In the genomic region with DNA sequence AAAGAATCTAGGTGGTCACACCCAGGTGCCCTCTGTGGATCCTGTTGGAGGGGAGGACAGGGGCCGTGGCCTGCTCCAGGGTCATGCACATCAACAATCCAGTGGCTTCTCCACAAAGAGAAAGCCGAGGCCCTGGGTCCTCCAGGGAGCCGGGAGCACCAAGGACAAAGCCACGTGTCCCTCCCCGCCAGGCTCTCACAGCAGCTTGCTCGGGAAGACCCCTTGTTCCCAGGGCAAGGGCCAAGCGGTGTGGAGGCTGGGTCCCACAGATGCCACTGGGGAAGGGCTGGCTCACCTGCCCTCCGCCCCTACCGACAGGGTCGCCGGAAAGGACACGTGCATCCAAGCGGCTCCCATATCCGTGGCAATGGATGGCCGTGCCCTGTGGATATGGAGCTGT, we compare ENCODE assay signal across 21 cellular contexts.
DNase-seq lines count a peak whose midpoint lies in the region; ATAC-seq and TF ChIP-seq lines count a peak whose summit lies in the region.
"Had no signal": no experiment of that assay in that cellular context is flagged by ENCODE, and none has a peak within 500 bp of the region (broad histone marks: within the 10 kb centered on the region; RNA-seq: fewer than 3 reads in every experiment).

No MANE protein-coding gene starts in this region.

- no peak overlapping the region for H3K27ac ChIP-seq in left lung
- no peak overlapping the region for H3K27ac ChIP-seq in upper lobe of left lung
- H3K27ac ChIP-seq: C4-2B had no signal

- H3K9me3 Mint-ChIP-seq in activated naive CD8-positive, alpha-beta T cell treated with anti-CD3 and anti-CD28 coated beads, Interleukin-2, amount 10 ng/mL, durations not matched to agents 7 days and 5 days, result no peaks in the 10 kb centered on the region
- no peaks in the 10 kb centered on the region for H3K9me3 Mint-ChIP-seq in activated naive CD8-positive, alpha-beta T cell treated with anti-CD3 and anti-CD28 coated beads, Interleukin-2, amount 50 U/mL, for 24 hours
- no peaks in the 10 kb centered on the region for H3K9me3 Mint-ChIP-seq in CD14-positive monocyte

- no peak for TF ChIP-seq EP300 in upper lobe of left lung (IDR thresholded peaks at IDR 0.05)

- POLR2A ChIA-PET in activated naive CD8-positive, alpha-beta T cell treated with anti-CD3 and anti-CD28 coated beads, Interleukin-2, amount 10 ng/mL, durations not matched to agents 7 days and 5 days (lab: Charles Lee), result no interaction called here

- no peak overlapping the region for H3K27ac Mint-ChIP-seq in activated naive CD8-positive, alpha-beta T cell treated with anti-CD3 and anti-CD28 coated beads, Interleukin-2, amount 10 ng/mL, durations not matched to agents 7 days and 5 days
- no peak overlapping the region for H3K27ac Mint-ChIP-seq in activated naive CD8-positive, alpha-beta T cell treated with anti-CD3 and anti-CD28 coated beads, Interleukin-2, amount 50 U/mL, for 24 hours
- H3K27ac Mint-ChIP-seq in CD14-positive monocyte, result no peak overlapping the region
- H3K27ac Mint-ChIP-seq: IgD-negative memory B cell had no signal

- H3K4me1 Mint-ChIP-seq in activated naive CD8-positive, alpha-beta T cell treated with anti-CD3 and anti-CD28 coated beads, Interleukin-2, amount 10 ng/mL, durations not matched to agents 7 days and 5 days, result no peaks in the 10 kb centered on the region
- no peaks in the 10 kb centered on the region for H3K4me1 Mint-ChIP-seq in activated naive CD8-positive, alpha-beta T cell treated with anti-CD3 and anti-CD28 coated beads, Interleukin-2, amount 50 U/mL, for 24 hours
- no peaks in the 10 kb centered on the region for H3K4me1 Mint-ChIP-seq in CD14-positive monocyte

- no peaks in the 10 kb centered on the region for H3K27me3 Mint-ChIP-seq in activated naive CD8-positive, alpha-beta T cell treated with anti-CD3 and anti-CD28 coated beads, Interleukin-2, amount 10 ng/mL, durations not matched to agents 7 days and 5 days
- peaks cover 3% of the 10 kb centered on the region for H3K27me3 Mint-ChIP-seq in activated naive CD8-positive, alpha-beta T cell treated with anti-CD3 and anti-CD28 coated beads, Interleukin-2, amount 50 U/mL, for 24 hours
- peaks cover 1 to 10% (median 4%) of the 10 kb centered on the region in 3 donors for H3K27me3 Mint-ChIP-seq in CD14-positive monocyte (ENCODE audit: low read depth in 3 of 3)

- H3K4me3 ChIP-seq in left lung, result no peak overlapping the region
- H3K4me3 ChIP-seq in upper lobe of left lung, result no peak overlapping the region

- DNase-seq in activated naive CD8-positive, alpha-beta T cell treated with anti-CD3 and anti-CD28 coated beads, Interleukin-2, amount 10 ng/mL, durations not matched to agents 7 days and 5 days, result peak; percentile 6
- DNase-seq in activated naive CD8-positive, alpha-beta T cell treated with anti-CD3 and anti-CD28 coated beads, Interleukin-2, amount 50 U/mL, for 24 hours, result no peak
- DNase-seq in CD14-positive monocyte (ENCODE audit: low spot score) (peak; percentile 20), left lung (peak; percentile 29 to 57), posterior vena cava (ENCODE audit: low spot score) (peak; percentile 63), NCI-H526 treated with DMSO at 0.1 percent for 48 hours (lab: John Stamatoyannopoulos, UW) (no peak), upper lobe of left lung (no peak)
- DNase-seq: AML-193, EL, GF-D8, GOT3, MV-4-11, NCI-H1105 treated with DMSO at 0.1 percent for 48 hours, NCI-H1694, NCI-H2081, NCI-H446, NCI-H526 had no signal

- H3K36me3 Mint-ChIP-seq in activated naive CD8-positive, alpha-beta T cell treated with anti-CD3 and anti-CD28 coated beads, Interleukin-2, amount 10 ng/mL, durations not matched to agents 7 days and 5 days, result no peaks in the 10 kb centered on the region
- H3K36me3 Mint-ChIP-seq in activated naive CD8-positive, alpha-beta T cell treated with anti-CD3 and anti-CD28 coated beads, Interleukin-2, amount 50 U/mL, for 24 hours (ENCODE audit: low read depth), result no peaks in the 10 kb centered on the region
- no peaks in the 10 kb centered on the region for H3K36me3 Mint-ChIP-seq in CD14-positive monocyte

- no peak overlapping the region for H3K4me3 Mint-ChIP-seq in activated naive CD8-positive, alpha-beta T cell treated with anti-CD3 and anti-CD28 coated beads, Interleukin-2, amount 10 ng/mL, durations not matched to agents 7 days and 5 days
- H3K4me3 Mint-ChIP-seq in activated naive CD8-positive, alpha-beta T cell treated with anti-CD3 and anti-CD28 coated beads, Interleukin-2, amount 50 U/mL, for 24 hours, result no peak overlapping the region
- H3K4me3 Mint-ChIP-seq in CD14-positive monocyte, result no peak overlapping the region
- H3K4me3 Mint-ChIP-seq: IgD-negative memory B cell had no signal

- TF ChIP-seq CTCF in CD14-positive monocyte (IDR thresholded peaks at IDR 0.05), result no peak
- no peak for TF ChIP-seq CTCF in left lung (IDR thresholded peaks at IDR 0.05)
- TF ChIP-seq CTCF in upper lobe of left lung (IDR thresholded peaks at IDR 0.05), result no peak

- H3K36me3 ChIP-seq in left lung (no peaks in the 10 kb centered on the region), upper lobe of left lung (no peaks in the 10 kb centered on the region)

- WGBS in upper lobe of left lung, 2 donors, result 98 to 100% methylated on average over 4 to 15 of the region's 15 CpGs

- intact Hi-C loops in CD14-positive monocyte (cut with micrococcal nuclease) (no loop called here), left lung (cut with DNase I) (no loop called here), posterior vena cava (cut with DNase I) (no loop called here)

- no peak for TF ChIP-seq POLR2A in upper lobe of left lung (IDR thresholded peaks at IDR 0.05)

- peaks cover 0 to 4% of the 10 kb centered on the region in 2 donors for H3K4me1 ChIP-seq in left lung
- H3K4me1 ChIP-seq in upper lobe of left lung, result peaks cover 4 to 21% (median 16%) of the 10 kb centered on the region in 4 donors

- no peaks in the 10 kb centered on the region for H3K27me3 ChIP-seq in left lung
- no peaks in the 10 kb centered on the region for H3K27me3 ChIP-seq in upper lobe of left lung

- ATAC-seq in activated naive CD8-positive, alpha-beta T cell treated with anti-CD3 and anti-CD28 coated beads, Interleukin-2, amount 10 ng/mL, durations not matched to agents 7 days and 5 days (ENCODE audit: low read depth), result no peak
- ATAC-seq in activated naive CD8-positive, alpha-beta T cell treated with anti-CD3 and anti-CD28 coated beads, Interleukin-2, amount 50 U/mL, for 24 hours, result no peak
- ATAC-seq in left lung, result no peak
- ATAC-seq in upper lobe of left lung (ENCODE audit: low FRiP score in 2 of 2), result no peak
- ATAC-seq in HG02571 (IDR thresholded peaks at IDR 0.05; ENCODE audit: unreplicated experiment), result no peak
- ATAC-seq: HCT116 had no signal

- no peaks in the 10 kb centered on the region for H3K9me3 ChIP-seq in left lung
- no peaks in the 10 kb centered on the region for H3K9me3 ChIP-seq in upper lobe of left lung

Comparison
In these comparisons a context has a peak if more than half of its experiments do, and no peak if none do; other contexts are left out.
1. DNase-seq: peak in activated naive CD8-positive, alpha-beta T cell treated with anti-CD3 and anti-CD28 coated beads, Interleukin-2, amount 10 ng/mL, durations not matched to agents 7 days and 5 days (single experiment), CD14-positive monocyte (single experiment), left lung (2 of 2) and posterior vena cava (single experiment); none in activated naive CD8-positive, alpha-beta T cell treated with anti-CD3 and anti-CD28 coated beads, Interleukin-2, amount 50 U/mL, for 24 hours (single experiment), NCI-H526 treated with DMSO at 0.1 percent for 48 hours (single experiment) and upper lobe of left lung (0 of 2).